1 cellular context compared by ENCODE assay signal in genomic region chr20:63594043-63594561, GRCh38.
TF ChIP-seq lines count a peak whose summit lies in the region.

No MANE protein-coding gene starts in this region.

TF ChIP-seq in IMR-90, 13 proteins besides CTCF, POLR2A, EP300 and RAD21:
- TF ChIP-seq RCOR1 (IDR thresholded peaks at IDR 0.05; ENCODE audit: insufficient replicate concordance, low read length): no peak
- TF ChIP-seq NFE2L2 (IDR thresholded peaks at IDR 0.05; ENCODE audit: low read depth, low read length): no peak
- TF ChIP-seq FOS (IDR thresholded peaks at IDR 0.05; ENCODE audit: low read depth, low read length): peak; percentile 54; the same call in 1 of the 2 replicates
- TF ChIP-seq CHD1 (IDR thresholded peaks at IDR 0.05; ENCODE audit: low read depth, low read length): no peak
